Comparison of ENCODE assay signal across 16 cellular contexts in the genomic region with DNA sequence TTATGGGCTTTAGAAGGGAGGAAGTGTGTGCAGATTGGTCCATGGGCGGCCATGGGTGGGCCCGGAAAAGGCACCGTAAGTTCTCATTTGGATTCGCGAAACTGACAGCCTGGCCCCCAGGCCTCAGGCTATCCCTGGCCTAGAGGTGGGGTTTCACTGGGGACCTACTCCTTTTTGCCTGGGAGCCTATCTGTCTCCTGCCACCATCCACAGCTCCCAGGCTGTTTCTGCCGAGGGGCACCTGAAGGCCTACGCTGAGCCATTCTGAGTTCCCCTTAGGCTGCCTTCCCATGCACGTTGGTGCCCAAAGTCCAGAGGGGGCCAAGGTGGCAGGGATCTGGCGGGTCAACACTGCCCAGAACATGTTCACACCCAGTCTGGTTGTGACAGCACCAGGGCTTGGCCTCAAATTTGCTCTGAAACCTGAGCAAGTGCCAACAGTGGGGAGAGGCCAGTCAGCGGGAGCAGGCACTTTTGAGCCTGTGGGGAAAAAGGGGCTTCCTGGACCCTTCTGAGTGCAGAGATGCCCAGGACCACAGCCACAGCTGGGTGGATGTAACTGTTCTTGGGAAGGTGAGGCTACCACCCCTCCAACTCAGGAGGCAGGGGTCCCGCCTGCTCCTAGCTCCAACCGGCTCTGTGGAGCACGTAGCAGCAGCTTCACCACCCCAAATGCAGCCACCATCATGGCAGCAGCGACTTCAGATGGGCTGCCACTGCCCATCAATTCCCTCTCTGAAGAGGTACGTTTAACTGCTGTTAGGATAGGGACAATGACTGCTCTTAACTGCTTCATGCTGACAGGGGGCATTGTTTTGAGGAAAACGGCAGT.
A peak's percentile ranks its signal among the peaks of the same experiment; 100 is the strongest.
DNase-seq lines count a peak whose midpoint lies in the region; ATAC-seq, FAIRE-seq and TF ChIP-seq lines count a peak whose summit lies in the region.
"Had no signal": no experiment of that assay in that cellular context is flagged by ENCODE, and none has a peak within 500 bp of the region (broad histone marks: within the 10 kb centered on the region; RNA-seq: fewer than 3 reads in every experiment).

No MANE protein-coding gene starts in this region.

- no peak overlapping the region for H3K27ac ChIP-seq in H9 (ENCODE audit: insufficient read length, low read depth, low read length)
- H3K27ac ChIP-seq in kidney (ENCODE audit: low read depth in 2 of 2, low read length in 2 of 2): no peak overlapping the region
- H3K27ac ChIP-seq in upper lobe of right lung: no peak overlapping the region
- H3K27ac ChIP-seq: BLaER1 treated with 17β-estradiol and CSF1 and Interleukin-3, amounts not matched to agents 10 nM and 100 nM had no signal

- no peak overlapping the region for H3K23ac ChIP-seq in H9 (ENCODE audit: insufficient read length, low read depth, low read length)

- H3K4ac ChIP-seq in H9 (ENCODE audit: low read depth, low read length): no peak overlapping the region

- H3K9ac ChIP-seq in H9 (ENCODE audit: extremely low read depth, insufficient read length, low read length) (no peak overlapping the region), kidney (ENCODE audit: low read length in 2 of 2) (no peak overlapping the region)
- H3K9ac ChIP-seq: BLaER1 treated with 17β-estradiol and CSF1 and Interleukin-3, amounts not matched to agents 10 nM and 100 nM had no signal

- intact Hi-C loops in kidney (cut with DNase I) (no loop called here), upper lobe of right lung (cut with DNase I) (no loop called here)

- no peak overlapping the region for H3K14ac ChIP-seq in H9 (ENCODE audit: insufficient read depth, low read length)

- H2BK120ac ChIP-seq in H9 (ENCODE audit: low read depth, low read length, poor library complexity, severe bottlenecking): no peak overlapping the region

- no CpG with 5 or more reads among the region's 16 CpGs for WGBS in H9 (ENCODE audit: extremely low coverage, insufficient read length, low lambda C conversion rate)

- H2AFZ ChIP-seq in H9 (ENCODE audit: low read length): no peak overlapping the region

- no peak overlapping the region for H4K91ac ChIP-seq in H9 (ENCODE audit: insufficient read length, low read depth, low read length)

- peaks cover 11 to 26% (median 11%) of the 10 kb centered on the region in 3 experiments; a peak in 6 of 7 replicates for H3K36me3 Mint-ChIP-seq in H9 (ENCODE audit: insufficient read depth in 1 of 3, low read depth in 3 of 3)
- H3K36me3 Mint-ChIP-seq: CD8-positive, alpha-beta T cell had no signal

- no peak overlapping the region for H2BK15ac ChIP-seq in H9 (ENCODE audit: low read depth, low read length)

- H3K18ac ChIP-seq in H9 (ENCODE audit: insufficient read length, low read depth, low read length): no peak overlapping the region

- H3K36me3 ChIP-seq in kidney (ENCODE audit: control insufficient read depth in 1 of 2, insufficient read depth in 2 of 2, low read length in 2 of 2) (no peaks in the 10 kb centered on the region), upper lobe of right lung (no peaks in the 10 kb centered on the region)
- H3K36me3 ChIP-seq: BLaER1 treated with 17β-estradiol and CSF1 and Interleukin-3, amounts not matched to agents 10 nM and 100 nM; HAP-1 had no signal

- no peak overlapping the region for H4K5ac ChIP-seq in H9 (ENCODE audit: insufficient read length, low read depth, low read length)

- H3K4me3 ChIP-seq in kidney (ENCODE audit: low read length in 2 of 2): no peak overlapping the region
- no peak overlapping the region for H3K4me3 ChIP-seq in upper lobe of right lung
- H3K4me3 ChIP-seq: BLaER1 treated with 17β-estradiol and CSF1 and Interleukin-3, amounts not matched to agents 10 nM and 100 nM; HAP-1 had no signal

- no peak overlapping the region for H3K56ac ChIP-seq in H9 (ENCODE audit: insufficient read length, low read depth, low read length)

- no peak overlapping the region for H3K27ac Mint-ChIP-seq in H9
- H3K27ac Mint-ChIP-seq: B cell; CD8-positive, alpha-beta T cell had no signal

- no peak overlapping the region for H3K4me2 ChIP-seq in H9 (ENCODE audit: insufficient read depth, insufficient read length, low read length)
- H3K4me2 ChIP-seq: BLaER1 treated with 17β-estradiol and CSF1 and Interleukin-3, amounts not matched to agents 10 nM and 100 nM had no signal

- H3K9me3 Mint-ChIP-seq in H9: peaks cover 19 to 35% of the 10 kb centered on the region in 2 experiments

- DNase-seq in H9 (peak; percentile 14), UCSD-AML1 (lab: John Stamatoyannopoulos, UW; ENCODE audit: unreplicated experiment) (peak; percentile 5), kidney (peak; percentile 47), upper lobe of right lung (peak; percentile 46), NCI-H146 (lab: John Stamatoyannopoulos, UW) (no peak)
- DNase-seq: Calu3, DMS79 treated with DMSO at 0.1 percent for 48 hours, GF-D8 had no signal

- ATAC-seq in upper lobe of right lung (no peak), GM18520 (IDR thresholded peaks at IDR 0.05; ENCODE audit: unreplicated experiment) (no peak), esophagus mucosa (no peak)
- ATAC-seq: CD8-positive, alpha-beta T cell had no signal

- no peak overlapping the region for H2AK5ac ChIP-seq in H9 (ENCODE audit: insufficient read length, low read length)

- no peaks in the 10 kb centered on the region for H3K79me2 ChIP-seq in H9 (ENCODE audit: insufficient read depth, low read length)

- no peak for FAIRE-seq in kidney (lab: Jason Lieb, UNC)
- FAIRE-seq: GM19239, H1 had no signal

- no peaks in the 10 kb centered on the region for H4K20me1 ChIP-seq in H9 (ENCODE audit: control insufficient read depth, insufficient read depth, insufficient read length)
- H4K20me1 ChIP-seq: BLaER1 treated with 17β-estradiol and CSF1 and Interleukin-3, amounts not matched to agents 10 nM and 100 nM had no signal

- H3K4me1 Mint-ChIP-seq in H9: no peaks in the 10 kb centered on the region
- H3K4me1 Mint-ChIP-seq: B cell had no signal

- no peak for TF ChIP-seq CTCF in H9 (conservative IDR thresholded peaks at IDR 0.05)
- TF ChIP-seq CTCF in kidney (IDR thresholded peaks at IDR 0.05; ENCODE audit: borderline replicate concordance, extremely low read depth, insufficient read depth): no peak
- no peak for TF ChIP-seq CTCF in upper lobe of right lung (IDR thresholded peaks at IDR 0.05)

- H3K4me1 ChIP-seq in H9 (ENCODE audit: insufficient read depth, low read length) (no peaks in the 10 kb centered on the region), kidney (ENCODE audit: control insufficient read depth in 1 of 2, insufficient read depth in 1 of 2, low read depth in 1 of 2, low read length in 2 of 2) (no peaks in the 10 kb centered on the region), upper lobe of right lung (no peaks in the 10 kb centered on the region)
- H3K4me1 ChIP-seq: BLaER1 treated with 17β-estradiol and CSF1 and Interleukin-3, amounts not matched to agents 10 nM and 100 nM; HAP-1 had no signal

- H3K79me1 ChIP-seq in H9 (ENCODE audit: insufficient read depth, low read depth, low read length, poor library complexity, severe bottlenecking): no peaks in the 10 kb centered on the region

- no peak overlapping the region for H4K8ac ChIP-seq in H9 (replicated peaks; ENCODE audit: insufficient read length, low read depth, low read length)

- H3K23me2 ChIP-seq in H9 (ENCODE audit: insufficient read length, low read depth, low read length, poor library complexity, severe bottlenecking): no peaks in the 10 kb centered on the region

- no peak overlapping the region for H2BK12ac ChIP-seq in H9 (ENCODE audit: insufficient read length, low read depth, low read length)

- peaks cover 3% of the 10 kb centered on the region; the same call in 1 of the 2 replicates for H3K27me3 Mint-ChIP-seq in H9 (ENCODE audit: low read depth)
- H3K27me3 Mint-ChIP-seq: B cell had no signal

- H3K4me3 Mint-ChIP-seq in H9: no peak overlapping the region
- H3K4me3 Mint-ChIP-seq: B cell; CD8-positive, alpha-beta T cell had no signal

- H3T11ph ChIP-seq in H9 (ENCODE audit: low read length): no peak overlapping the region

- H2BK5ac ChIP-seq in H9 (ENCODE audit: insufficient read length, low read length): no peak overlapping the region

- H3K27me3 ChIP-seq in H9 (ENCODE audit: insufficient read depth, low read length) (no peaks in the 10 kb centered on the region), upper lobe of right lung (no peaks in the 10 kb centered on the region)
- H3K27me3 ChIP-seq: BLaER1 treated with 17β-estradiol and CSF1 and Interleukin-3, amounts not matched to agents 10 nM and 100 nM had no signal

- H3K9me3 ChIP-seq in H9 (ENCODE audit: control insufficient read depth, low read depth, low read length) (peaks cover 10% of the 10 kb centered on the region), kidney (ENCODE audit: control insufficient read depth in 1 of 2, low read length in 2 of 2) (peaks cover 8 to 13% of the 10 kb centered on the region in 2 donors), upper lobe of right lung (peaks cover 15% of the 10 kb centered on the region)
- H3K9me3 ChIP-seq: HAP-1 had no signal

- H2BK20ac ChIP-seq in H9 (ENCODE audit: low read depth, low read length, poor library complexity, severe bottlenecking): no peak overlapping the region
